Comparison of ENCODE assay signal across 33 cellular contexts in genomic region chr5:154498597-154499393, GRCh38. TPM values are rescaled to one million over a fixed set of nuclear protein-coding genes. Genes with fewer than 3 reads are reported as not detected.
"Had no signal": no experiment of that assay in that cellular context is flagged by ENCODE, and none has a peak within 500 bp of the region (broad histone marks: within the 10 kb centered on the region; RNA-seq: fewer than 3 reads in every experiment).

No MANE protein-coding gene starts in this region.

- H3K4me3 ChIP-seq: gastrocnemius medialis, hepatocyte, ovary, right lobe of liver, skin epidermis, stomach, thyroid gland had no signal

- H3K27me3 ChIP-seq: ovary, right lobe of liver, thyroid gland had no signal

- H3K9me3 Mint-ChIP-seq: activated CD4-positive, alpha-beta memory T cell treated with anti-CD3 and anti-CD28 coated beads for 36 hours; activated naive CD4-positive, alpha-beta T cell treated with anti-CD3 and anti-CD28 coated beads, Interleukin-2, amount 50 U/mL, for 24 hours; activated naive CD8-positive, alpha-beta T cell treated with anti-CD3 and anti-CD28 coated beads, Interleukin-2, amount 50 U/mL, for 24 hours; activated T-cell treated with anti-CD3 and anti-CD28 coated beads, Interleukin-2, amount 50 U/mL, for 4 hours; activated T-helper 17 cell treated with anti-CD3 and anti-CD28 coated beads, Interleukin-2, amount 50 U/mL, for 72 hours had no signal

- H3K36me3 Mint-ChIP-seq: activated CD4-positive, alpha-beta memory T cell treated with anti-CD3 and anti-CD28 coated beads for 36 hours; activated naive CD4-positive, alpha-beta T cell treated with anti-CD3 and anti-CD28 coated beads, Interleukin-2, amount 50 U/mL, for 24 hours had no signal

- H3K27ac ChIP-seq: epithelial cell of prostate, gastrocnemius medialis, hepatocyte, ovary, right lobe of liver, skin epidermis, stomach, thyroid gland, WERI-Rb-1 had no signal

- H3K4me1 ChIP-seq: gastrocnemius medialis, right lobe of liver, stomach, thyroid gland had no signal

- H3K27ac Mint-ChIP-seq: activated CD4-positive, alpha-beta memory T cell treated with anti-CD3 and anti-CD28 coated beads for 36 hours; activated naive CD4-positive, alpha-beta T cell treated with anti-CD3 and anti-CD28 coated beads, Interleukin-2, amount 50 U/mL, for 24 hours; activated naive CD8-positive, alpha-beta T cell treated with anti-CD3 and anti-CD28 coated beads, Interleukin-2, amount 50 U/mL, for 24 hours; activated T-helper 17 cell treated with anti-CD3 and anti-CD28 coated beads, Interleukin-2, amount 50 U/mL, for 72 hours; progenitor cell of endocrine pancreas had no signal

- H3K9me3 ChIP-seq: gastrocnemius medialis, ovary, right lobe of liver, stomach, thyroid gland had no signal

- ATAC-seq: activated CD4-positive, CD25-positive, alpha-beta regulatory T cell treated with anti-CD3 and anti-CD28 coated beads, Interleukin-2, amount 50 U/mL, for 24 hours; activated naive CD8-positive, alpha-beta T cell treated with anti-CD3 and anti-CD28 coated beads, Interleukin-2, amount 50 U/mL, for 24 hours; activated T-cell treated with anti-CD3 and anti-CD28 coated beads, Interleukin-2, amount 50 U/mL, for 4 hours; activated T-helper 17 cell treated with anti-CD3 and anti-CD28 coated beads, Interleukin-2, amount 50 U/mL, for 72 hours; gastrocnemius medialis; left ventricle myocardium superior; right lobe of liver had no signal

- H3K4me1 Mint-ChIP-seq: activated naive CD4-positive, alpha-beta T cell treated with anti-CD3 and anti-CD28 coated beads, Interleukin-2, amount 50 U/mL, for 24 hours; activated T-helper 17 cell treated with anti-CD3 and anti-CD28 coated beads, Interleukin-2, amount 50 U/mL, for 72 hours had no signal

- H3K36me3 ChIP-seq: gastrocnemius medialis, ovary, right lobe of liver, stomach, thyroid gland, WERI-Rb-1 had no signal

- H3K4me3 Mint-ChIP-seq: activated CD4-positive, alpha-beta memory T cell treated with anti-CD3 and anti-CD28 coated beads for 36 hours; activated naive CD4-positive, alpha-beta T cell treated with anti-CD3 and anti-CD28 coated beads, Interleukin-2, amount 50 U/mL, for 24 hours; activated naive CD8-positive, alpha-beta T cell treated with anti-CD3 and anti-CD28 coated beads, Interleukin-2, amount 50 U/mL, for 24 hours; activated T-cell treated with anti-CD3 and anti-CD28 coated beads, Interleukin-2, amount 50 U/mL, for 4 hours; activated T-helper 17 cell treated with anti-CD3 and anti-CD28 coated beads, Interleukin-2, amount 50 U/mL, for 72 hours had no signal

- DNase-seq: activated CD4-positive, alpha-beta memory T cell treated with anti-CD3 and anti-CD28 coated beads for 36 hours; activated CD4-positive, alpha-beta T cell treated with anti-CD3 and anti-CD28 coated beads for 48 hours; activated CD8-positive, alpha-beta memory T cell treated with anti-CD3 and anti-CD28 coated beads, Interleukin-2, amount 50 U/mL, for 48 hours; activated gamma-delta T cell treated with Interleukin-2 at 50 U/mL for 16 hours; activated naive CD8-positive, alpha-beta T cell treated with anti-CD3 and anti-CD28 coated beads, Interleukin-2, amount 50 U/mL, for 24 hours; activated T-cell treated with anti-CD3 and anti-CD28 coated beads, Interleukin-2, amount 50 U/mL, for 4 hours; amygdala; central memory CD4-positive, alpha-beta T cell; dermis blood vessel endothelial cell; effector CD4-positive, alpha-beta T cell; gastrocnemius medialis; glutamatergic neuron; islet precursor cell; left ventricle myocardium superior; ovary; right lobe of liver; stimulated activated CD4-positive, alpha-beta T cell treated with anti-CD3 and anti-CD28 coated beads, Interleukin-12 subunit alpha, Interleukin-12 subunit beta, amount 100 ng/mL, for 4 hours; stimulated activated CD4-positive, alpha-beta T cell treated with anti-CD3 and anti-CD28 coated beads, Interleukin-4, amount 100 ng/mL, for 1 hour; stomach; thyroid gland; WERI-Rb-1 had no signal

RNA-seq across cellular contexts. Expression of gene HAND1, which starts 20.8 kb away (rescaled TPM):
- total RNA-seq: activated CD4-positive, alpha-beta memory T cell treated with anti-CD3 and anti-CD28 coated beads for 36 hours; activated T-cell treated with anti-CD3 and anti-CD28 coated beads, Interleukin-2, amount 50 U/mL, for 4 hours; activated T-helper 17 cell treated with anti-CD3 and anti-CD28 coated beads, Interleukin-2, amount 50 U/mL, for 72 hours; dermis blood vessel endothelial cell; gastrocnemius medialis; lung microvascular endothelial cell; ovary; renal cortical epithelial cell; right lobe of liver; T-helper 1 cell treated with Interleukin-12 subunit alpha and Interleukin-12 subunit beta and Interleukin-4 antibody, amounts not matched to agents 30 ng/mL and 1 ng/mL, for 36 hours; thyroid gland; ureter had no signal
- polyA plus RNA-seq: neural cell, ovary, stomach had no signal
